15 cellular contexts compared by ENCODE assay signal in genomic region chr2:127173073-127173472, GRCh38. TPM values are rescaled to one million over a fixed set of nuclear protein-coding genes. Genes with fewer than 3 reads are reported as not detected.
A peak's percentile ranks its signal among the peaks of the same experiment; 100 is the strongest.
DNase-seq lines count a peak whose midpoint lies in the region; TF ChIP-seq lines count a peak whose summit lies in the region.
"Had no signal": no experiment of that assay in that cellular context is flagged by ENCODE, and none has a peak within 500 bp of the region (broad histone marks: within the 10 kb centered on the region; RNA-seq: fewer than 3 reads in every experiment).

No MANE protein-coding gene starts in this region.

- TF ChIP-seq CTCF in MCF 10A (IDR thresholded peaks at IDR 0.05; ENCODE audit: unreplicated experiment) (no peak), breast epithelium (IDR thresholded peaks at IDR 0.05) (no peak), coronary artery (IDR thresholded peaks at IDR 0.05) (no peak), uterus (IDR thresholded peaks at IDR 0.05) (no peak)

- BruUV-seq in MCF 10A (replicated peaks; lab: Mats Ljungman, UMichigan), result no TSS peak

- peaks cover 23% of the 10 kb centered on the region for H3K4me1 Mint-ChIP-seq in MCF 10A (ENCODE audit: insufficient read depth, unreplicated experiment)
- H3K4me1 Mint-ChIP-seq: activated naive CD8-positive, alpha-beta T cell treated with anti-CD3 and anti-CD28 coated beads, Interleukin-2, amount 50 U/mL, for 24 hours had no signal

- intact Hi-C loops in MCF 10A (cut with micrococcal nuclease) (no loop called here), breast epithelium (cut with DNase I; ENCODE audit: low total_unique reads) (no loop called here), uterus (cut with DNase I; ENCODE audit: low total_unique reads) (no loop called here)

- H3K27me3 ChIP-seq in breast epithelium, result no peaks in the 10 kb centered on the region
- H3K27me3 ChIP-seq in uterus, result no peaks in the 10 kb centered on the region

- DNase-seq in MCF 10A (ENCODE audit: unreplicated experiment) (peak; percentile 47), breast epithelium (ENCODE audit: low spot score in 2 of 2) (no peak), coronary artery (ENCODE audit: low spot score) (peak; percentile 69), iris pigment epithelial cell (ENCODE audit: low read depth) (peak; percentile 90), uterus (peak; percentile 60 to 61), T-helper 2 cell (no peak), KBM-7 (no peak)
- no peak for DNase-seq in activated CD8-positive, alpha-beta memory T cell treated with anti-CD3 and anti-CD28 coated beads, Interleukin-2, amount 50 U/mL, for 48 hours
- DNase-seq: activated naive CD8-positive, alpha-beta T cell treated with anti-CD3 and anti-CD28 coated beads, Interleukin-2, amount 50 U/mL, for 24 hours; DND-41; kidney glomerular epithelial cell; NCI-H1105; nucleus accumbens; stimulated activated CD4-positive, alpha-beta T cell treated with anti-CD3 and anti-CD28 coated beads, Interleukin-4, amount 100 ng/mL, for 4 hours had no signal

- in situ Hi-C loops in KBM-7 (cut with MboI; ENCODE audit: low pct_unique_long_range_greater_than_20kb, low sequenced_read_pairs), result no loop called here

- POLR2A ChIA-PET in MCF 10A (lab: Yijun Ruan, JAX), result no interaction called here

- peak overlapping the region in 1 of 2 donors; percentile 38 for H3K27ac ChIP-seq in breast epithelium
- H3K27ac ChIP-seq in coronary artery, result no peak overlapping the region
- H3K27ac ChIP-seq in uterus, result peak overlapping the region; percentile 40 to 82

- H3K36me3 Mint-ChIP-seq in MCF 10A (ENCODE audit: insufficient read depth, unreplicated experiment), result peaks cover 5% of the 10 kb centered on the region

- CTCF ChIA-PET in MCF 10A (lab: Yijun Ruan, JAX), result interaction anchor here (1.3 to 2.1 kb wide), 3 partner anchors 13 to 477 kb away, joined by 3 to 15 read pairs (median 5); no protein-coding TSS in a partner anchor

- H3K4me3 ChIP-seq in breast epithelium (no peak overlapping the region), coronary artery (no peak overlapping the region), uterus (no peak overlapping the region)

- H3K4me1 ChIP-seq in breast epithelium (no peaks in the 10 kb centered on the region), uterus (peaks cover 7 to 9% of the 10 kb centered on the region in 2 donors)

- no peak for TF ChIP-seq POLR2A in breast epithelium (IDR thresholded peaks at IDR 0.05)
- TF ChIP-seq POLR2A in uterus (IDR thresholded peaks at IDR 0.05), result no peak

- no peaks in the 10 kb centered on the region for H3K9me3 ChIP-seq in breast epithelium
- no peaks in the 10 kb centered on the region for H3K9me3 ChIP-seq in uterus

- no peaks in the 10 kb centered on the region for H3K36me3 ChIP-seq in breast epithelium
- H3K36me3 ChIP-seq in uterus, result no peaks in the 10 kb centered on the region

- H3K9me3 Mint-ChIP-seq in MCF 10A (ENCODE audit: unreplicated experiment), result no peaks in the 10 kb centered on the region
- H3K9me3 Mint-ChIP-seq: activated naive CD8-positive, alpha-beta T cell treated with anti-CD3 and anti-CD28 coated beads, Interleukin-2, amount 50 U/mL, for 24 hours; T-helper 1 cell treated with Interleukin-12 subunit alpha and Interleukin-12 subunit beta and Interleukin-4 antibody, amounts not matched to agents 30 μg/mL and 1 μg/mL, for 36 hours had no signal

- H3K27me3 Mint-ChIP-seq in MCF 10A (ENCODE audit: insufficient read depth, unreplicated experiment), result no peaks in the 10 kb centered on the region
- H3K27me3 Mint-ChIP-seq: activated naive CD8-positive, alpha-beta T cell treated with anti-CD3 and anti-CD28 coated beads, Interleukin-2, amount 50 U/mL, for 24 hours had no signal

- no peak overlapping the region for H3K27ac Mint-ChIP-seq in MCF 10A (ENCODE audit: low read depth, unreplicated experiment)
- H3K27ac Mint-ChIP-seq: activated naive CD8-positive, alpha-beta T cell treated with anti-CD3 and anti-CD28 coated beads, Interleukin-2, amount 50 U/mL, for 24 hours; T-helper 1 cell treated with Interleukin-12 subunit alpha and Interleukin-12 subunit beta and Interleukin-4 antibody, amounts not matched to agents 30 μg/mL and 1 μg/mL, for 36 hours had no signal

- no peak overlapping the region for H3K4me3 Mint-ChIP-seq in MCF 10A (ENCODE audit: unreplicated experiment)
- H3K4me3 Mint-ChIP-seq: activated naive CD8-positive, alpha-beta T cell treated with anti-CD3 and anti-CD28 coated beads, Interleukin-2, amount 50 U/mL, for 24 hours; T-helper 1 cell treated with Interleukin-12 subunit alpha and Interleukin-12 subunit beta and Interleukin-4 antibody, amounts not matched to agents 30 μg/mL and 1 μg/mL, for 36 hours had no signal

RNA-seq across cellular contexts. Expression of gene CYP27C1, which starts 47.0 kb away (rescaled TPM):
- total RNA-seq in MCF 10A (2022) (0.25 TPM in 1 of 2 replicates, not detected in the other), breast epithelium (under 1 TPM; 0.29 to 0.48 (median 0.33) TPM), uterus (1 to 10 TPM in 2 of 4 donors, not detected in 2; 1.2 to 7.1 TPM)

Comparison
In these comparisons a context has a peak if more than half of its experiments do, and no peak if none do; other contexts are left out.
1. DNase-seq: peak in MCF 10A (single experiment), coronary artery (single experiment), iris pigment epithelial cell (single experiment) and uterus (2 of 2); none in breast epithelium (0 of 2), T-helper 2 cell (0 of 5), KBM-7 (single experiment) and activated CD8-positive, alpha-beta memory T cell treated with anti-CD3 and anti-CD28 coated beads, Interleukin-2, amount 50 U/mL, for 48 hours (single experiment).
2. H3K27ac ChIP-seq: peak in uterus (2 of 2); none in coronary artery (0 of 2).